Comparison of ENCODE assay signal across 22 cellular contexts in the genomic region with DNA sequence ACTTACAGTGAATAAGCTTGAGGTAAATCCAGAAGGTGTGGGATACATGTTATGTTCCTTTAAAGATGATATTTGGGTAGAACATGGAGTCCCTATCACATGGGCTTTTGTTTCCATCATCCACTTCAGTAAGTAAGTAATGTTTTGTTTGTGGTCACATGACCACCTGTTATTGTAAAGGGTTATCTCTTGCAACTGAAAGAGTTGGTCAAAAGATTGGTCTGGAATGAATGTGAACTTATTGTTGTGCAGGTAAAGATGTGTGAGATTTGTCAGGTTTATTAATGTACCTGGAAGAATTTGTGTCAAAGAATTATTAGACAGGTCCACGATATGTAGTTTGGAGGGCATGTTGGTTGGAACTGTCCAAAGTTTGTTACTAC. TPM values are rescaled to one million over a fixed set of nuclear protein-coding genes. Genes with fewer than 3 reads are reported as not detected.
DNase-seq lines count a peak whose midpoint lies in the region; ATAC-seq, FAIRE-seq and TF ChIP-seq lines count a peak whose summit lies in the region.
"Had no signal": no experiment of that assay in that cellular context is flagged by ENCODE, and none has a peak within 500 bp of the region (broad histone marks: within the 10 kb centered on the region; RNA-seq: fewer than 3 reads in every experiment).

No MANE protein-coding gene starts in this region.

- no peaks in the 10 kb centered on the region for H3K27me3 ChIP-seq in GM12878 (replicated peaks in 1 of 2; ENCODE audit: control insufficient read depth in 2 of 2, insufficient read depth in 2 of 2, low read length in 1 of 2)
- H3K27me3 ChIP-seq: BLaER1 treated with 17β-estradiol and CSF1 and Interleukin-3, amounts not matched to agents 10 nM and 100 nM had no signal

- H3K4me1 ChIP-seq in A549 (peaks cover 8% of the 10 kb centered on the region), GM12878 (ENCODE audit: control insufficient read depth, insufficient read depth, low read length) (no peaks in the 10 kb centered on the region)

- no peak; a peak in 1 of 6 replicates for ATAC-seq in A549
- ATAC-seq in GM12878, result no peak
- ATAC-seq in activated CD4-positive, CD25-positive, alpha-beta regulatory T cell treated with anti-CD3 and anti-CD28 coated beads, Interleukin-2, amount 50 U/mL, for 24 hours, result no peak
- ATAC-seq: HepG2 had no signal

- TF ChIP-seq CTCF in A549 (IDR thresholded peaks at IDR 0.05) (no peak), GM12878 (IDR thresholded peaks at IDR 0.05 in 2 of 3, conservative IDR thresholded peaks at IDR 0.05 in 1 of 3; ENCODE audit: control insufficient read depth in 2 of 3, extremely low read depth in 1 of 3, insufficient read depth in 1 of 3, low read depth in 3 of 3, low read length in 3 of 3) (no peak)

- TF ChIP-seq RAD21 in A549 (conservative IDR thresholded peaks at IDR 0.05 in 1 of 2, IDR thresholded peaks at IDR 0.05 in 1 of 2), result no peak
- TF ChIP-seq RAD21 in GM12878 (IDR thresholded peaks at IDR 0.05; ENCODE audit: insufficient read depth, low read depth, low read length), result no peak

- 87% methylated on average over 1 of the region's 1 CpG for WGBS in A549 (ENCODE audit: missing lambda C conversion rate)
- 95% methylated on average over 1 of the region's 1 CpG for WGBS in GM12878 (ENCODE audit: insufficient coverage, insufficient replicate concordance, low lambda C conversion rate, missing lambda C conversion rate)

- DNase-seq in A549 (ENCODE audit: low read depth in 1 of 2, low spot score in 1 of 2) (no peak), GM12878 (ENCODE audit: low read depth, low spot score) (no peak), medulla oblongata (ENCODE audit: extremely low spot score) (peak; percentile 48), dermis blood vessel endothelial cell (no peak), NOMO-1 (lab: John Stamatoyannopoulos, UW; ENCODE audit: unreplicated experiment in 2 of 2) (no peak)
- no peak for DNase-seq in activated CD4-positive, CD25-positive, alpha-beta regulatory T cell (lab: John Stamatoyannopoulos, UW)
- DNase-seq: 8988T; ACHN; Calu3; CD4-positive, CD25-positive, alpha-beta regulatory T cell; DMS 273 treated with DMSO at 0.1 percent for 48 hours; DMS79 treated with DMSO at 0.1 percent for 48 hours; EL; HFFc6 had no signal

- POLR2A ChIA-PET in A549 (lab: Yijun Ruan, JAX), result no interaction called here
- POLR2A ChIA-PET in GM12878 (lab: Charles Lee), result interaction anchor here (1.0 kb wide), 1 partner anchor 11 kb away, joined by 3 read pairs; no protein-coding TSS in a partner anchor

- H3K4me3 ChIP-seq in A549, result no peak overlapping the region
- H3K4me3 ChIP-seq in GM12878, result no peak overlapping the region
- H3K4me3 ChIP-seq: BLaER1 treated with 17β-estradiol and CSF1 and Interleukin-3, amounts not matched to agents 10 nM and 100 nM; HAP-1 had no signal

- RAD21 ChIA-PET in GM12878 (lab: Charles Lee; ENCODE audit: unreplicated experiment), result no interaction called here

- in situ Hi-C loops in GM12878 (cut with MboI), result no loop called here

- H4K20me1 ChIP-seq in GM12878 (ENCODE audit: control insufficient read depth, insufficient read depth), result no peaks in the 10 kb centered on the region

- SMC1A ChIA-PET in GM12878 (lab: Charles Lee; ENCODE audit: uncharacterized antibody, unreplicated experiment), result no interaction called here

- H3K36me3 ChIP-seq in GM12878 (ENCODE audit: control insufficient read depth in 2 of 2, insufficient read depth in 2 of 2, low read length in 1 of 2), result no peaks in the 10 kb centered on the region; a peak in 2 of 4 replicates
- H3K36me3 ChIP-seq: HAP-1 had no signal

- H3K27ac ChIP-seq in A549 (no peak overlapping the region), GM12878 (ENCODE audit: control insufficient read depth, insufficient read depth) (no peak overlapping the region), cingulate gyrus (ENCODE audit: low read depth, low read length) (peak overlapping the region; percentile 89)

- TF ChIP-seq EP300 in A549 (IDR thresholded peaks at IDR 0.05) (no peak), GM12878 (IDR thresholded peaks at IDR 0.05; ENCODE audit: borderline replicate concordance in 1 of 2, control insufficient read depth in 1 of 2, low read depth in 2 of 2, low read length in 2 of 2) (no peak)

- no peaks in the 10 kb centered on the region for H3K79me2 ChIP-seq in GM12878 (ENCODE audit: control insufficient read depth, insufficient read depth, low read length)

- BruUV-seq in GM12878 (replicated peaks; lab: Mats Ljungman, UMichigan), result no TSS peak

- FAIRE-seq in A549 (lab: Jason Lieb, UNC) (peak; percentile 67), GM12878 (lab: Jason Lieb, UNC) (no peak)
- FAIRE-seq: G401.6, GM19239, H1, HepG2 had no signal

- H3K4me2 ChIP-seq in A549 (no peak overlapping the region), GM12878 (ENCODE audit: control insufficient read depth, insufficient read depth) (no peak overlapping the region)

- H3K9me3 ChIP-seq in A549 (no peaks in the 10 kb centered on the region), GM12878 (replicated peaks; ENCODE audit: control insufficient read depth, insufficient read depth, low read length) (no peaks in the 10 kb centered on the region)
- H3K9me3 ChIP-seq: BLaER1 treated with 17β-estradiol and CSF1 and Interleukin-3, amounts not matched to agents 10 nM and 100 nM; HAP-1 had no signal

- CTCF ChIA-PET in A549 (lab: Yijun Ruan, JAX) (interaction anchor here (1.0 to 1.2 kb wide), 2 partner anchors 23 to 44 kb away, joined by 3 read pairs; no protein-coding TSS in a partner anchor), GM12878 (lab: Yijun Ruan, JAX) (no interaction called here)

- no peak overlapping the region for H2AFZ ChIP-seq in GM12878 (ENCODE audit: control insufficient read depth, low read depth, low read length)

- H3K9ac ChIP-seq in GM12878 (ENCODE audit: control insufficient read depth, insufficient read depth, low read length), result no peak overlapping the region
- H3K9ac ChIP-seq: BLaER1 treated with 17β-estradiol and CSF1 and Interleukin-3, amounts not matched to agents 10 nM and 100 nM had no signal

- intact Hi-C loops in GM12878 (cut with micrococcal nuclease; ENCODE audit: unreplicated experiment), result no loop called here

- TF ChIP-seq POLR2A in A549 (IDR thresholded peaks at IDR 0.05; ENCODE audit: low read length) (no peak), GM12878 (IDR thresholded peaks at IDR 0.05; ENCODE audit: low read depth, low read length) (no peak)

RNA-seq across cellular contexts. Expression of a gene that starts 1.6 kb away (rescaled TPM):
- polyA plus RNA-seq in A549 (2011; rRNA removed) (not detected in 2 replicates), A549 (2017; fragmentation: RNase III; extraction: RNeasy Plus Mini Kit Qiagen cat#74134 plus additional on column Dnase treatment) (not detected in 3 replicates), GM12878 (2011; rRNA removed) (0.30 and 0.40 TPM in 2 replicates), GM12878 (2014; fragmentation: Illumina TruSeq; extraction: Trizol) (0.17 and 0.37 TPM in 2 replicates), GM12878 (2014; fragmentation: Nextera tagmentation; extraction: Ambion mirVana) (under 1 TPM; 0.20 to 0.53 TPM), GM12878 (2014; rRNA removed) (0.14 and 0.37 TPM in 2 replicates), GM12878 (2016; fragmentation: Nextera tagmentation; extraction: Ambion mirVana) (under 1 TPM; 0.55 to 0.96 TPM)
- not detected in 2 replicates for polyA plus RNA-seq in A549 (2012; cell fraction: cytosol; rRNA removed)
- not detected in 2 replicates for polyA plus RNA-seq in A549 (2012; cell fraction: nucleus; rRNA removed)
- 0.34 TPM in 1 of 2 replicates, not detected in the other for polyA minus RNA-seq in A549 (2011; rRNA and poly(A)+ RNA removed)
- 0.51 and 0.54 TPM in 2 replicates for total RNA-seq in GM12878 (2013; cell fraction: nucleolus; rRNA removed)
- total RNA-seq in GM12878 (2014; rRNA removed) (0.23 and 0.27 TPM in 2 replicates), GM12878 (2014; rRNA removed; fragmentation: Illumina TruSeq; extraction: Trizol) (0.09 TPM in 2 replicates), GM12878 (2021) (0.18 TPM in 1 of 2 replicates, not detected in the other), dermis blood vessel endothelial cell (3.1 and 4.4 TPM in 2 replicates)
- 0.54 TPM for polyA plus RNA-seq in GM12878 (2011; ENCODE audit: low read depth)
- 0.09 and 0.13 TPM in 2 replicates for polyA plus RNA-seq in GM12878 (2011; cell fraction: cytosol; rRNA removed)
- polyA plus RNA-seq in GM12878 (2011; cell fraction: nucleus; rRNA removed), result 0.58 and 0.72 TPM in 2 replicates
- 0.83 and 0.86 TPM in 2 replicates for polyA plus RNA-seq in GM12878 (2012)
- 0.15 and 0.22 TPM in 2 replicates for polyA minus RNA-seq in GM12878 (2011; rRNA and poly(A)+ RNA removed)
- polyA minus RNA-seq in GM12878 (2011; cell fraction: cytosol; rRNA and poly(A)+ RNA removed), result not detected in 2 replicates
- polyA minus RNA-seq in GM12878 (2011; cell fraction: nucleus; rRNA and poly(A)+ RNA removed), result 0.36 and 0.48 TPM in 2 replicates
- total RNA-seq: Calu3, H1, HepG2 had no signal
- polyA plus RNA-seq: H1, HepG2 had no signal

RNA-seq across cellular contexts. Expression of a gene that starts 18.4 kb away (rescaled TPM):
- polyA plus RNA-seq in A549 (2011; rRNA removed) (not detected in 2 replicates), A549 (2017; fragmentation: RNase III; extraction: RNeasy Plus Mini Kit Qiagen cat#74134 plus additional on column Dnase treatment) (0.04 to 0.08 TPM (median 0.05 TPM) in 3 replicates), GM12878 (2011; rRNA removed) (124 and 173 TPM in 2 replicates), GM12878 (2014; fragmentation: Illumina TruSeq; extraction: Trizol) (195 and 268 TPM in 2 replicates), GM12878 (2014; fragmentation: Nextera tagmentation; extraction: Ambion mirVana) (10 to 100 TPM; 49.2 to 64.4 TPM), GM12878 (2014; rRNA removed) (44.8 and 51.3 TPM in 2 replicates), GM12878 (2016; fragmentation: Nextera tagmentation; extraction: Ambion mirVana) (10 to 100 TPM; 26.2 to 32.0 TPM)
- not detected in 2 replicates for polyA plus RNA-seq in A549 (2012; cell fraction: cytosol; rRNA removed)
- polyA plus RNA-seq in A549 (2012; cell fraction: nucleus; rRNA removed), result not detected in 2 replicates
- not detected in 2 replicates for polyA minus RNA-seq in A549 (2011; rRNA and poly(A)+ RNA removed)
- total RNA-seq in GM12878 (2013; cell fraction: nucleolus; rRNA removed), result 28.3 and 30.5 TPM in 2 replicates
- total RNA-seq in GM12878 (2014; rRNA removed) (35.9 and 38.8 TPM in 2 replicates), GM12878 (2014; rRNA removed; fragmentation: Illumina TruSeq; extraction: Trizol) (65.3 and 67.2 TPM in 2 replicates), GM12878 (2021) (51.0 and 52.7 TPM in 2 replicates), dermis blood vessel endothelial cell (under 0.01 and 0.19 TPM in 2 replicates)
- 83.9 TPM for polyA plus RNA-seq in GM12878 (2011; ENCODE audit: low read depth)
- 44.4 and 50.2 TPM in 2 replicates for polyA plus RNA-seq in GM12878 (2011; cell fraction: cytosol; rRNA removed)
- polyA plus RNA-seq in GM12878 (2011; cell fraction: nucleus; rRNA removed), result 29.3 and 30.8 TPM in 2 replicates
- 120 and 126 TPM in 2 replicates for polyA plus RNA-seq in GM12878 (2012)
- 31.2 and 67.4 TPM in 2 replicates for polyA minus RNA-seq in GM12878 (2011; rRNA and poly(A)+ RNA removed)
- 12.3 and 14.2 TPM in 2 replicates for polyA minus RNA-seq in GM12878 (2011; cell fraction: cytosol; rRNA and poly(A)+ RNA removed)
- 9.7 and 17.0 TPM in 2 replicates for polyA minus RNA-seq in GM12878 (2011; cell fraction: nucleus; rRNA and poly(A)+ RNA removed)
- total RNA-seq: Calu3, H1, HepG2 had no signal
- polyA plus RNA-seq: H1, HepG2 had no signal

RNA-seq across cellular contexts. Expression of a gene that starts 25.9 kb away (rescaled TPM):
- polyA plus RNA-seq in A549 (2011; rRNA removed) (not detected in 2 replicates), A549 (2017; fragmentation: RNase III; extraction: RNeasy Plus Mini Kit Qiagen cat#74134 plus additional on column Dnase treatment) (not detected in 3 replicates), GM12878 (2011; rRNA removed) (4.6 and 10.6 TPM in 2 replicates), GM12878 (2014; fragmentation: Illumina TruSeq; extraction: Trizol) (41.3 and 62.5 TPM in 2 replicates), GM12878 (2014; fragmentation: Nextera tagmentation; extraction: Ambion mirVana) (10 to 100 TPM; 54.5 to 78.3 TPM), GM12878 (2014; rRNA removed) (17.8 and 21.9 TPM in 2 replicates), GM12878 (2016; fragmentation: Nextera tagmentation; extraction: Ambion mirVana) (10 to 100 TPM; 15.1 to 15.5 TPM)
- polyA plus RNA-seq in A549 (2012; cell fraction: cytosol; rRNA removed), result not detected in 2 replicates
- polyA plus RNA-seq in A549 (2012; cell fraction: nucleus; rRNA removed), result not detected in 2 replicates
- not detected in 2 replicates for polyA minus RNA-seq in A549 (2011; rRNA and poly(A)+ RNA removed)
- total RNA-seq in GM12878 (2013; cell fraction: nucleolus; rRNA removed), result 6.3 and 7.2 TPM in 2 replicates
- total RNA-seq in GM12878 (2014; rRNA removed) (29.5 and 40.9 TPM in 2 replicates), GM12878 (2014; rRNA removed; fragmentation: Illumina TruSeq; extraction: Trizol) (50.3 and 51.2 TPM in 2 replicates), GM12878 (2021) (21.4 and 22.9 TPM in 2 replicates), dermis blood vessel endothelial cell (0.23 TPM in 1 of 2 replicates, not detected in the other)
- polyA plus RNA-seq in GM12878 (2011; ENCODE audit: low read depth), result 12.9 TPM
- polyA plus RNA-seq in GM12878 (2011; cell fraction: cytosol; rRNA removed), result 1.7 and 1.8 TPM in 2 replicates
- polyA plus RNA-seq in GM12878 (2011; cell fraction: nucleus; rRNA removed), result 1.2 and 1.5 TPM in 2 replicates
- 21.1 and 30.8 TPM in 2 replicates for polyA plus RNA-seq in GM12878 (2012)
- 1.7 and 2.7 TPM in 2 replicates for polyA minus RNA-seq in GM12878 (2011; rRNA and poly(A)+ RNA removed)
- 1.1 TPM in 1 of 2 replicates, not detected in the other for polyA minus RNA-seq in GM12878 (2011; cell fraction: cytosol; rRNA and poly(A)+ RNA removed)
- polyA minus RNA-seq in GM12878 (2011; cell fraction: nucleus; rRNA and poly(A)+ RNA removed), result 1.9 and 3.0 TPM in 2 replicates
- total RNA-seq: Calu3, H1, HepG2 had no signal
- polyA plus RNA-seq: H1, HepG2 had no signal

Comparison
In these comparisons a context has a peak if more than half of its experiments do, and no peak if none do; other contexts are left out.
1. RNA of a gene that starts 18.4 kb away (total RNA-seq): 28.3 to 67.2 TPM in GM12878; under 0.01 to 0.19 TPM in dermis blood vessel endothelial cell; every median in the first group is over 10 times any median in the second.